36 cellular contexts compared by ENCODE assay signal in genomic region chr3:45922950-45923590, GRCh38. TPM values are rescaled to one million over a fixed set of nuclear protein-coding genes. Genes with fewer than 3 reads are reported as not detected.
"Had no signal": no experiment of that assay in that cellular context is flagged by ENCODE, and none has a peak within 500 bp of the region (broad histone marks: within the 10 kb centered on the region; RNA-seq: fewer than 3 reads in every experiment).

No MANE protein-coding gene starts in this region.

- H3K4me3 ChIP-seq: ascending aorta, cardiac muscle cell, coronary artery, dorsolateral prefrontal cortex, gastroesophageal sphincter, lung, pancreas, prostate gland, SK-N-MC, smooth muscle cell, stomach, tibial artery had no signal

- H3K27me3 ChIP-seq: ascending aorta, cardiac muscle cell, dorsolateral prefrontal cortex, gastroesophageal sphincter, pancreas, stomach, tibial artery had no signal

- H3K9me3 ChIP-seq: ascending aorta, gastroesophageal sphincter, pancreas, prostate gland, stomach, tibial artery had no signal

- H3K27me3 Mint-ChIP-seq: activated CD4-positive, alpha-beta memory T cell treated with anti-CD3 and anti-CD28 coated beads, Interleukin-2, amount 10 ng/mL, durations not matched to agents 7 days and 5 days; activated CD4-positive, alpha-beta T cell treated with anti-CD3 and anti-CD28 coated beads, Interleukin-2, amount 10 ng/mL, durations not matched to agents 7 days and 5 days; activated naive CD8-positive, alpha-beta T cell treated with anti-CD3 and anti-CD28 coated beads, Interleukin-2, amount 10 ng/mL, durations not matched to agents 7 days and 5 days; brain; naive B cell; stimulated activated memory B cell treated with anti-CD40 and anti-IgM and Interleukin-4, amounts not matched to agents 10 μg/mL and 1 μg/mL and 100 μg/mL, for 72 hours had no signal

- H3K4me1 ChIP-seq: ascending aorta, gastroesophageal sphincter, pancreas, prostate gland, stomach, tibial artery had no signal

- DNase-seq: activated CD4-positive, alpha-beta memory T cell treated with anti-CD3 and anti-CD28 coated beads, Interleukin-2, amount 10 ng/mL, durations not matched to agents 7 days and 5 days; activated CD4-positive, alpha-beta T cell treated with anti-CD3 and anti-CD28 coated beads for 1 hour; activated CD4-positive, alpha-beta T cell treated with anti-CD3 and anti-CD28 coated beads, Interleukin-2, amount 10 ng/mL, durations not matched to agents 7 days and 5 days; activated naive CD4-positive, alpha-beta T cell treated with Interleukin-2 at 50 U/mL for 16 hours; activated naive CD8-positive, alpha-beta T cell treated with anti-CD3 and anti-CD28 coated beads, Interleukin-2, amount 10 ng/mL, durations not matched to agents 7 days and 5 days; dorsolateral prefrontal cortex; effector memory CD4-positive, alpha-beta T cell; hypothalamus; immature natural killer cell; kidney; naive B cell; nucleus accumbens; retina; stimulated activated CD4-positive, alpha-beta T cell treated with anti-CD3 and anti-CD28 coated beads, Interleukin-1b, Interleukin-23, amount 100 ng/mL, for 48 hours; stimulated activated CD4-positive, alpha-beta T cell treated with anti-CD3 and anti-CD28 coated beads, Interleukin-4, amount 100 ng/mL, for 4 hours; stimulated activated CD8-positive, alpha-beta memory T cell treated with anti-CD3 and anti-CD28 coated beads, Interleukin-4, amount 100 ng/mL, for 48 hours; stomach; WERI-Rb-1 had no signal

- H3K27ac ChIP-seq: ascending aorta, cardiac muscle cell, coronary artery, dorsolateral prefrontal cortex, gastroesophageal sphincter, pancreas, prostate gland, SK-N-MC, stomach, tibial artery, WERI-Rb-1 had no signal

- H3K4me3 Mint-ChIP-seq: activated CD4-positive, alpha-beta memory T cell treated with anti-CD3 and anti-CD28 coated beads, Interleukin-2, amount 10 ng/mL, durations not matched to agents 7 days and 5 days; activated CD4-positive, alpha-beta T cell treated with anti-CD3 and anti-CD28 coated beads, Interleukin-2, amount 10 ng/mL, durations not matched to agents 7 days and 5 days; activated naive CD8-positive, alpha-beta T cell treated with anti-CD3 and anti-CD28 coated beads, Interleukin-2, amount 10 ng/mL, durations not matched to agents 7 days and 5 days; brain; immature natural killer cell; mesothelial cell of epicardium; naive B cell; stimulated activated memory B cell treated with anti-CD40 and anti-IgM and Interleukin-4, amounts not matched to agents 10 μg/mL and 1 μg/mL and 100 μg/mL, for 72 hours; T-helper 1 cell treated with Interleukin-12 subunit alpha and Interleukin-12 subunit beta and Interleukin-4 antibody, amounts not matched to agents 30 μg/mL and 1 μg/mL, for 36 hours had no signal

- ATAC-seq: gastroesophageal sphincter; left lobe of liver; pancreas; stimulated activated memory B cell treated with anti-CD40 and anti-IgM and Interleukin-4, amounts not matched to agents 10 μg/mL and 1 μg/mL and 100 μg/mL, for 72 hours had no signal

- H3K27ac Mint-ChIP-seq: activated CD4-positive, alpha-beta memory T cell treated with anti-CD3 and anti-CD28 coated beads, Interleukin-2, amount 10 ng/mL, durations not matched to agents 7 days and 5 days; activated CD4-positive, alpha-beta T cell treated with anti-CD3 and anti-CD28 coated beads, Interleukin-2, amount 10 ng/mL, durations not matched to agents 7 days and 5 days; activated naive CD8-positive, alpha-beta T cell treated with anti-CD3 and anti-CD28 coated beads, Interleukin-2, amount 10 ng/mL, durations not matched to agents 7 days and 5 days; activated T-helper 2 cell treated with anti-CD3 and anti-CD28 coated beads, Interferon-gamma antibody, Interleukin-2, Interleukin-4, amounts not matched to agents 10 μg/mL and 5 μg/mL and 100 μg/mL, durations not matched to agents 14 hours and 24 hours and 36 hours; brain; mesothelial cell of epicardium; stimulated activated memory B cell treated with anti-CD40 and anti-IgM and Interleukin-4, amounts not matched to agents 10 μg/mL and 1 μg/mL and 100 μg/mL, for 72 hours; T-helper 1 cell treated with Interleukin-12 subunit alpha and Interleukin-12 subunit beta and Interleukin-4 antibody, amounts not matched to agents 30 μg/mL and 1 μg/mL, for 36 hours had no signal

- H3K4me1 Mint-ChIP-seq: brain, mesothelial cell of epicardium, naive B cell had no signal

- H3K9me3 Mint-ChIP-seq: activated CD4-positive, alpha-beta memory T cell treated with anti-CD3 and anti-CD28 coated beads, Interleukin-2, amount 10 ng/mL, durations not matched to agents 7 days and 5 days; activated CD4-positive, alpha-beta T cell treated with anti-CD3 and anti-CD28 coated beads, Interleukin-2, amount 10 ng/mL, durations not matched to agents 7 days and 5 days; activated naive CD8-positive, alpha-beta T cell treated with anti-CD3 and anti-CD28 coated beads, Interleukin-2, amount 10 ng/mL, durations not matched to agents 7 days and 5 days; activated T-helper 2 cell treated with anti-CD3 and anti-CD28 coated beads, Interferon-gamma antibody, Interleukin-2, Interleukin-4, amounts not matched to agents 10 μg/mL and 5 μg/mL and 100 μg/mL, durations not matched to agents 14 hours and 24 hours and 36 hours; brain; immature natural killer cell; mesothelial cell of epicardium; naive B cell; stimulated activated memory B cell treated with anti-CD40 and anti-IgM and Interleukin-4, amounts not matched to agents 10 μg/mL and 1 μg/mL and 100 μg/mL, for 72 hours; T-helper 1 cell treated with Interleukin-12 subunit alpha and Interleukin-12 subunit beta and Interleukin-4 antibody, amounts not matched to agents 30 μg/mL and 1 μg/mL, for 36 hours had no signal

RNA-seq across cellular contexts. Expression of gene CXCR6, which starts 20.2 kb away (rescaled TPM):
- total RNA-seq: cardiac muscle cell, cerebellum, left lobe of liver, mesothelial cell of epicardium had no signal

RNA-seq across cellular contexts. Expression of gene CCR9, which starts 36.7 kb away (rescaled TPM):
- total RNA-seq: activated T-helper 2 cell treated with anti-CD3 and anti-CD28 coated beads, Interferon-gamma antibody, Interleukin-2, Interleukin-4, amounts not matched to agents 10 μg/mL and 5 μg/mL and 100 μg/mL, durations not matched to agents 14 hours and 24 hours and 36 hours; ascending aorta; cerebellum; gastroesophageal sphincter; mesothelial cell of epicardium; smooth muscle cell; urinary bladder had no signal
